Comparison of ENCODE assay signal across 8 cellular contexts in the genomic region with DNA sequence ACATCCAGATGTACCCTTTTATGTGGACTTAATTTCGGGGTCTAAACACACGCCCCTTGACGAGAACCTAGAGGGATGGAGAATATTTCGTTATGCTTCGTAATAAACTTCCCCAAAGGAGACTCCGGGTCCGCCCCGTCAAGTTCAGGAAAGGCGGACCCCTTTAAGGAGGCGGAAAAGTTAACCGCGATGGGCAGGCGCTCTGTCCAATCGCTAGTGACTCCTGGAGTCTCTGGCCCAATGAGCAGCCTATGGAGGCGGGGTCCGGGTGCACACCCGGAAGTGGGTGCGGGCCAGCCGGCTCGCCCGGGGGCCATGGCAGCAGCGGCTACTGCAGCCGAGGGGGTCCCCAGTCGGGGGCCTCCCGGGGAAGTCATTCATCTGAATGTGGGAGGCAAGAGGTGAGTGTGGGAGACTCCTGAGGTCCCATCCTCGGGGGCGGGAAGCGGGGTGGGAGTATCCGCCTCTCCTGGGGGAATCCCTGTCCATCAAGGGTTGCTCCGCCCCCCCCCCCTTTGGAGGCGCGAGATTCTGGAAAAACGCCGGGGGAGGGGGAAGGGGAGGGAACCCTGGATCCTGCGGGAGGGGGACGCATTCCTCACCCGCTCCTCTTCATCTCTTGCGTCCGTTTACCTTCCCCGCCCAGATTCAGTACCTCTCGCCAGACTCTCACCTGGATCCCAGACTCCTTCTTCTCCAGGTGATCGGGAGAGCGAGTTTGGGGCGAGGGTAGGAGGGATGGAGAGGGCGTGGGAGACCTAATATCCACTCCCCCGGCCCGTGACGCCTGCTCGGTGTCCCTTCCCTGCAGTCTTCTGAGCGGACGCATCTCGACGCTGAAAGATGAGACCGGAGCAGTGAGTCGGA. TPM values are rescaled to one million over a fixed set of nuclear protein-coding genes. Genes with fewer than 3 reads are reported as not detected.
DNase-seq lines count a peak whose midpoint lies in the region; ATAC-seq and TF ChIP-seq lines count a peak whose summit lies in the region.

Gene SHKBP1 (plus strand): TSS at position 289 of the 867 bp plus-strand sequence. CDS start 27 bp downstream, at position 316.

- H3K27ac ChIP-seq in KMS-11 (0 out of 2 replicates have a peak within 1 kb of the TSS, but pooled peaks have one; percentile 12), Peyer's patch (peak within 1 kb of the TSS; percentile 65 to 87 (median 74))

- H3K9me3 ChIP-seq in Peyer's patch: no peaks in the 10 kb centered on the region

- H3K4me1 ChIP-seq in KMS-11 (ENCODE audit: low read depth, poor library complexity, severe bottlenecking) (peaks cover 13% of the 10 kb centered on the region), Peyer's patch (peaks cover 0 to 9% (median 0%) of the 10 kb centered on the region in 4 donors)

- no peaks in the 10 kb centered on the region for H3K27me3 ChIP-seq in KMS-11 (ENCODE audit: insufficient read depth, low read depth)
- no peaks in the 10 kb centered on the region for H3K27me3 ChIP-seq in Peyer's patch

- no peaks in the 10 kb centered on the region; the same call in 1 of the 2 replicates for H3K36me3 ChIP-seq in KMS-11 (ENCODE audit: insufficient read depth)
- H3K36me3 ChIP-seq in Peyer's patch: peaks cover 0 to 17% (median 0%) of the 10 kb centered on the region in 3 donors

- DNase-seq in DMS53 treated with DMSO at 0.1 percent for 48 hours (lab: John Stamatoyannopoulos, UW; ENCODE audit: unreplicated experiment) (peak; percentile 94), Peyer's patch (peak; percentile 93 to 98 (median 95)), myocyte (ENCODE audit: low read depth) (peak; percentile 96)
- DNase-seq in activated T-cell treated with anti-CD3 and anti-CD28 coated beads, Interleukin-2, amount 50 U/mL, for 48 hours: peak; percentile 97 to 98
- DNase-seq in stimulated activated CD8-positive, alpha-beta memory T cell treated with anti-CD3 and anti-CD28 coated beads, Interleukin-7, amount 100 ng/mL, for 4 hours (ENCODE audit: low read depth in 2 of 2): peak; percentile 88

- ATAC-seq in GM21786 (IDR thresholded peaks at IDR 0.05; ENCODE audit: unreplicated experiment) (peak; percentile 93), esophagus mucosa (peak; percentile 96)

- no peaks in the 10 kb centered on the region for H3K79me2 ChIP-seq in KMS-11 (ENCODE audit: insufficient read depth, low read depth)

- peak within 1 kb of the TSS; percentile 44; the same call in 1 of the 2 replicates for H3K9ac ChIP-seq in KMS-11

- H4K20me1 ChIP-seq in KMS-11 (ENCODE audit: insufficient read depth): no peaks in the 10 kb centered on the region

- TF ChIP-seq POLR2A in Peyer's patch (IDR thresholded peaks at IDR 0.05): peak; percentile 61 to 67

- H3K4me2 ChIP-seq in KMS-11: peak within 1 kb of the TSS; percentile 91

- TF ChIP-seq CTCF in KMS-11 (conservative IDR thresholded peaks at IDR 0.05; ENCODE audit: low read depth, low read length): no peak
- no peak for TF ChIP-seq CTCF in Peyer's patch (IDR thresholded peaks at IDR 0.05)

- peak within 1 kb of the TSS; percentile 91 for H2AFZ ChIP-seq in KMS-11 (ENCODE audit: low read depth)

- no peak within 1 kb of the TSS for H3K4me3 ChIP-seq in KMS-11 (IDR thresholded peaks at IDR 0.05; ENCODE audit: insufficient read depth, low read depth, low read length)
- H3K4me3 ChIP-seq in Peyer's patch: peak within 1 kb of the TSS; percentile 63 to 98 (median 74)

RNA-seq across cellular contexts. Expression of gene SHKBP1, which starts in this region (rescaled TPM):
- total RNA-seq in Peyer's patch (100 to 1,000 TPM in 2 of 4 donors, 10 to 100 TPM in 2; 73.4 to 121 (median 99.9) TPM), esophagus mucosa (42.8 TPM), myocyte (27.8 and 32.2 TPM in 2 replicates)
- 43.1 TPM for polyA plus RNA-seq in myocyte (2012)
